Comparison of ENCODE assay signal across 1 cellular context in the genomic region with DNA sequence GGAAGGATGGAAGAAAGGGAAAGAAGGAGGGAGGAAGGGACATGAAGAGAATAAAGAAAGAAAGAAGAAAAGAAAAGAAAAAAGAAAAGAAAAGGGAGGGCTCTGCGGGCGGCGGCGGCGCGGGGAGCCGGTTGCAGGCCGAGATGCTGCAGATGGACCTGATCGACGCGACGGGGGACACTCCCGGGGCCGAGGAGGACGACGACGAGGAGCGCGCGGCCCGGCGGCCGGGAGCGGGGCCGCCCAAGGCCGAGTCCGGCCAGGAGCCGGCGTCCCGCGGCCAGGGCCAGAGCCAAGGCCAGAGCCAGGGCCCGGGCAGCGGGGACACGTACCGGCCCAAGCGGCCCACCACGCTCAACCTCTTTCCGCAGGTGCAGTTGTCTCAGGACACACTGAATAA.
A peak's percentile ranks its signal among the peaks of the same experiment; 100 is the strongest.
TF ChIP-seq lines count a peak whose summit lies in the region.

No MANE protein-coding gene starts in this region.

TF ChIP-seq in K562, 482 proteins besides CTCF, POLR2A, EP300 and RAD21:
- TF ChIP-seq, protein P1, sequence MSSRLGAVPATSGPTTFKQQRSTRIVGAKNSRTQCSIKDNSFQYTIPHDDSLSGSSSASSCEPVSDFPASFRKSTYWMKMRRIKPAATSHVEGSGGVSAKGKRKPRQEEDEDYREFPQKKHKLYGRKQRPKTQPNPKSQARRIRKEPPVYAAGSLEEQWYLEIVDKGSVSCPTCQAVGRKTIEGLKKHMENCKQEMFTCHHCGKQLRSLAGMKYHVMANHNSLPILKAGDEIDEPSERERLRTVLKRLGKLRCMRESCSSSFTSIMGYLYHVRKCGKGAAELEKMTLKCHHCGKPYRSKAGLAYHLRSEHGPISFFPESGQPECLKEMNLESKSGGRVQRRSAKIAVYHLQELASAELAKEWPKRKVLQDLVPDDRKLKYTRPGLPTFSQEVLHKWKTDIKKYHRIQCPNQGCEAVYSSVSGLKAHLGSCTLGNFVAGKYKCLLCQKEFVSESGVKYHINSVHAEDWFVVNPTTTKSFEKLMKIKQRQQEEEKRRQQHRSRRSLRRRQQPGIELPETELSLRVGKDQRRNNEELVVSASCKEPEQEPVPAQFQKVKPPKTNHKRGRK (tag; IDR thresholded peaks at IDR 0.05), result peak; percentile 42; the same call in 1 of the 2 replicates
